In genomic region chr1:186740324-186740723, GRCh38 we compare ENCODE assay signal across 18 cellular contexts.
DNase-seq lines count a peak whose midpoint lies in the region; ATAC-seq and TF ChIP-seq lines count a peak whose summit lies in the region.
"Had no signal": no experiment of that assay in that cellular context is flagged by ENCODE, and none has a peak within 500 bp of the region (broad histone marks: within the 10 kb centered on the region; RNA-seq: fewer than 3 reads in every experiment).

No MANE protein-coding gene starts in this region.

- peaks cover 27% of the 10 kb centered on the region for H3K4me1 Mint-ChIP-seq in activated T-cell treated with anti-CD3 and anti-CD28 coated beads, Interleukin-2, amount 50 U/mL, for 24 hours (ENCODE audit: low read depth)
- peaks cover 7% of the 10 kb centered on the region for H3K4me1 Mint-ChIP-seq in stimulated activated effector memory CD8-positive, alpha-beta T cell treated with anti-CD3 and anti-CD28 coated beads, Interleukin-12 subunit alpha, Interleukin-12 subunit beta, amount 100 ng/mL, for 72 hours

- H3K36me3 ChIP-seq in adrenal gland (replicated peaks in 1 of 2) = no peaks in the 10 kb centered on the region
- H3K36me3 ChIP-seq: gastroesophageal sphincter, upper lobe of right lung had no signal

- ATAC-seq in GM21515 (IDR thresholded peaks at IDR 0.05; ENCODE audit: unreplicated experiment) = peak; percentile 56
- peak; percentile 50 for ATAC-seq in HG03159 (IDR thresholded peaks at IDR 0.05; ENCODE audit: unreplicated experiment)
- ATAC-seq in stimulated activated effector memory CD8-positive, alpha-beta T cell treated with anti-CD3 and anti-CD28 coated beads, Interleukin-12 subunit alpha, Interleukin-12 subunit beta, amount 100 ng/mL, for 72 hours = peak; percentile 80
- ATAC-seq in foreskin keratinocyte = no peak
- ATAC-seq: gastroesophageal sphincter; naive thymus-derived CD4-positive, alpha-beta T cell; SK-N-SH treated with all-trans-retinoic acid at 6 μM for 48 hours; upper lobe of right lung had no signal

- no peak overlapping the region for H3K4me3 Mint-ChIP-seq in activated T-cell treated with anti-CD3 and anti-CD28 coated beads, Interleukin-2, amount 50 U/mL, for 24 hours
- no peak overlapping the region for H3K4me3 Mint-ChIP-seq in stimulated activated effector memory CD8-positive, alpha-beta T cell treated with anti-CD3 and anti-CD28 coated beads, Interleukin-12 subunit alpha, Interleukin-12 subunit beta, amount 100 ng/mL, for 72 hours
- H3K4me3 Mint-ChIP-seq: HFFc6; naive thymus-derived CD4-positive, alpha-beta T cell had no signal

- peaks cover 8% of the 10 kb centered on the region for H3K27me3 Mint-ChIP-seq in activated T-cell treated with anti-CD3 and anti-CD28 coated beads, Interleukin-2, amount 50 U/mL, for 24 hours

- no peak overlapping the region for H3K27ac ChIP-seq in foreskin keratinocyte
- H3K27ac ChIP-seq in adrenal gland = no peak overlapping the region
- H3K27ac ChIP-seq: gastroesophageal sphincter, upper lobe of right lung had no signal

- H3K4me1 ChIP-seq in foreskin keratinocyte (peaks cover 31% of the 10 kb centered on the region), adrenal gland (replicated peaks in 1 of 2) (no peaks in the 10 kb centered on the region)
- H3K4me1 ChIP-seq: gastroesophageal sphincter, upper lobe of right lung had no signal

- no peaks in the 10 kb centered on the region for H3K36me3 Mint-ChIP-seq in activated T-cell treated with anti-CD3 and anti-CD28 coated beads, Interleukin-2, amount 50 U/mL, for 24 hours (ENCODE audit: low read depth)
- H3K36me3 Mint-ChIP-seq in stimulated activated effector memory CD8-positive, alpha-beta T cell treated with anti-CD3 and anti-CD28 coated beads, Interleukin-12 subunit alpha, Interleukin-12 subunit beta, amount 100 ng/mL, for 72 hours = no peaks in the 10 kb centered on the region
- H3K36me3 Mint-ChIP-seq: naive thymus-derived CD4-positive, alpha-beta T cell had no signal

- TF ChIP-seq CTCF in foreskin keratinocyte (conservative IDR thresholded peaks at IDR 0.05) (no peak), adrenal gland (IDR thresholded peaks at IDR 0.05) (no peak)

- no peaks in the 10 kb centered on the region for H3K9me3 Mint-ChIP-seq in activated T-cell treated with anti-CD3 and anti-CD28 coated beads, Interleukin-2, amount 50 U/mL, for 24 hours
- H3K9me3 Mint-ChIP-seq in stimulated activated effector memory CD8-positive, alpha-beta T cell treated with anti-CD3 and anti-CD28 coated beads, Interleukin-12 subunit alpha, Interleukin-12 subunit beta, amount 100 ng/mL, for 72 hours = peaks cover 11% of the 10 kb centered on the region
- H3K9me3 Mint-ChIP-seq: HFFc6; naive thymus-derived CD4-positive, alpha-beta T cell had no signal

- no peak for DNase-seq in activated T-cell treated with anti-CD3 and anti-CD28 coated beads, Interleukin-2, amount 50 U/mL, for 24 hours
- DNase-seq in activated T-cell treated with anti-CD3 and anti-CD28 coated beads, Interleukin-2, amount 50 U/mL, for 1 hour = no peak
- no peak for DNase-seq in stimulated activated effector memory CD8-positive, alpha-beta T cell treated with anti-CD3 and anti-CD28 coated beads, Interleukin-12 subunit alpha, Interleukin-12 subunit beta, amount 100 ng/mL, for 72 hours (ENCODE audit: low spot score in 2 of 2)
- no peak for DNase-seq in erythroblast (lab: John Stamatoyannopoulos, UW)
- no peak for DNase-seq in foreskin keratinocyte
- DNase-seq in adrenal gland = no peak
- DNase-seq: anterior cingulate cortex; DMS79 treated with DMSO at 0.1 percent for 48 hours; HFFc6; IMR-90; naive thymus-derived CD4-positive, alpha-beta T cell; NCI-H1694; NK-92 treated with Interleukin-12 subunit alpha and Interleukin-12 subunit beta, amount 100 ng/mL, for 24 hours; upper lobe of right lung had no signal

- no peak overlapping the region for H3K4me3 ChIP-seq in adrenal gland
- H3K4me3 ChIP-seq: gastroesophageal sphincter, upper lobe of right lung had no signal

- H3K27ac Mint-ChIP-seq in activated T-cell treated with anti-CD3 and anti-CD28 coated beads, Interleukin-2, amount 50 U/mL, for 24 hours = peak overlapping the region; percentile 35
- H3K27ac Mint-ChIP-seq in stimulated activated effector memory CD8-positive, alpha-beta T cell treated with anti-CD3 and anti-CD28 coated beads, Interleukin-12 subunit alpha, Interleukin-12 subunit beta, amount 100 ng/mL, for 72 hours = no peak overlapping the region
- H3K27ac Mint-ChIP-seq: HFFc6 had no signal

- H3K27me3 ChIP-seq in foreskin keratinocyte = no peaks in the 10 kb centered on the region
- H3K27me3 ChIP-seq in adrenal gland = no peaks in the 10 kb centered on the region
- H3K27me3 ChIP-seq: gastroesophageal sphincter, upper lobe of right lung had no signal

- no peaks in the 10 kb centered on the region for H3K9me3 ChIP-seq in adrenal gland (replicated peaks in 1 of 3)
- H3K9me3 ChIP-seq: gastroesophageal sphincter, upper lobe of right lung had no signal

- 61 to 87% (median 77%) methylated on average over 2 of the region's 2 CpGs for WGBS in adrenal gland, 4 donors

- TF ChIP-seq POLR2A in erythroblast (IDR thresholded peaks at IDR 0.05; ENCODE audit: low read length) (no peak), adrenal gland (IDR thresholded peaks at IDR 0.05) (no peak)

- intact Hi-C loops in adrenal gland (cut with DNase I) = no loop called here
